ENCODE assay signal across 15 cellular contexts in genomic region chr11:1053121-1053901, GRCh38. TPM values are rescaled to one million over a fixed set of nuclear protein-coding genes. Genes with fewer than 3 reads are reported as not detected.
DNase-seq lines count a peak whose midpoint lies in the region; ATAC-seq and TF ChIP-seq lines count a peak whose summit lies in the region.
"Had no signal": no experiment of that assay in that cellular context is flagged by ENCODE, and none has a peak within 500 bp of the region (broad histone marks: within the 10 kb centered on the region; RNA-seq: fewer than 3 reads in every experiment).

No MANE protein-coding gene starts in this region.

- peak overlapping the region; percentile 91 for H3K4me2 ChIP-seq in BLaER1
- H3K4me2 ChIP-seq in neuronal stem cell (ENCODE audit: insufficient read depth, low read length, poor library complexity, severe bottlenecking): no peak overlapping the region

- no peaks in the 10 kb centered on the region for H3K36me3 Mint-ChIP-seq in HFFc6 (ENCODE audit: low read depth)
- H3K36me3 Mint-ChIP-seq in stimulated activated memory B cell treated with anti-CD40 and anti-IgM and Interleukin-4, amounts not matched to agents 10 μg/mL and 1 μg/mL and 100 μg/mL, for 72 hours: no peaks in the 10 kb centered on the region
- H3K36me3 Mint-ChIP-seq: activated naive CD8-positive, alpha-beta T cell treated with anti-CD3 and anti-CD28 coated beads for 36 hours had no signal

- peak overlapping the region; percentile 57 for H3K18ac ChIP-seq in neuronal stem cell (ENCODE audit: low read length)

- peak overlapping the region; percentile 22 for H2BK5ac ChIP-seq in neuronal stem cell (ENCODE audit: low read length)

- H3K4me3 ChIP-seq in BLaER1 (no peak overlapping the region), choroid plexus epithelial cell (ENCODE audit: low read depth, low read length) (no peak overlapping the region), neuronal stem cell (ENCODE audit: low read length in 2 of 2) (no peak overlapping the region)

- H3K4me1 Mint-ChIP-seq in HFFc6 (ENCODE audit: low read depth): no peaks in the 10 kb centered on the region; the same call in 1 of the 2 replicates
- H3K4me1 Mint-ChIP-seq in stimulated activated memory B cell treated with anti-CD40 and anti-IgM and Interleukin-4, amounts not matched to agents 10 μg/mL and 1 μg/mL and 100 μg/mL, for 72 hours: peaks cover 7% of the 10 kb centered on the region

- H3K79me1 ChIP-seq in neuronal stem cell (ENCODE audit: low read depth, low read length): no peaks in the 10 kb centered on the region

- H3K23ac ChIP-seq in neuronal stem cell (ENCODE audit: low read depth, low read length, poor library complexity): peak overlapping the region; percentile 80

- DNase-seq in HFFc6 (no peak), choroid plexus epithelial cell (ENCODE audit: low read depth) (peak; percentile 35), neuronal stem cell (ENCODE audit: low spot score) (no peak), AG08396 (ENCODE audit: low spot score) (no peak)
- DNase-seq: activated CD4-positive, CD25-positive, alpha-beta regulatory T cell; activated naive CD8-positive, alpha-beta T cell treated with anti-CD3 and anti-CD28 coated beads for 36 hours; central memory CD4-positive, alpha-beta T cell; DND-41; foreskin keratinocyte; Karpas-422 had no signal

- peaks cover 88% of the 10 kb centered on the region for H3K4me1 ChIP-seq in BLaER1
- H3K4me1 ChIP-seq in neuronal stem cell (ENCODE audit: control insufficient read depth in 2 of 2, insufficient read depth in 1 of 2, low read depth in 1 of 2, low read length in 2 of 2): peaks cover 0 to 8% of the 10 kb centered on the region in 2 donors
- H3K4me1 ChIP-seq: foreskin keratinocyte had no signal

- H3K4ac ChIP-seq in neuronal stem cell (ENCODE audit: low read length): peak overlapping the region; percentile 89

- H2BK12ac ChIP-seq in neuronal stem cell (ENCODE audit: low read length): peak overlapping the region; percentile 75

- peaks cover 4% of the 10 kb centered on the region for H3K27me3 Mint-ChIP-seq in HFFc6 (ENCODE audit: insufficient read depth)
- peaks cover 79% of the 10 kb centered on the region for H3K27me3 Mint-ChIP-seq in stimulated activated memory B cell treated with anti-CD40 and anti-IgM and Interleukin-4, amounts not matched to agents 10 μg/mL and 1 μg/mL and 100 μg/mL, for 72 hours

- H4K20me1 ChIP-seq in BLaER1: no peaks in the 10 kb centered on the region

- H2BK120ac ChIP-seq in neuronal stem cell (ENCODE audit: low read depth, low read length): peak overlapping the region; percentile 87

- H3K27me3 ChIP-seq in BLaER1 (no peaks in the 10 kb centered on the region), neuronal stem cell (ENCODE audit: control insufficient read depth in 3 of 3, insufficient read depth in 3 of 3, low read depth in 1 of 3, low read length in 3 of 3) (peaks cover 0 to 28% (median 0%) of the 10 kb centered on the region in 3 experiments)

- no peaks in the 10 kb centered on the region for H3K9me3 Mint-ChIP-seq in HFFc6
- H3K9me3 Mint-ChIP-seq in stimulated activated memory B cell treated with anti-CD40 and anti-IgM and Interleukin-4, amounts not matched to agents 10 μg/mL and 1 μg/mL and 100 μg/mL, for 72 hours: no peaks in the 10 kb centered on the region
- H3K9me3 Mint-ChIP-seq: activated naive CD8-positive, alpha-beta T cell treated with anti-CD3 and anti-CD28 coated beads for 36 hours had no signal

- H3K14ac ChIP-seq in neuronal stem cell (ENCODE audit: low read length): peak overlapping the region; percentile 71

- H4K8ac ChIP-seq in neuronal stem cell (ENCODE audit: low read depth, low read length): no peak overlapping the region

- no CpG with 5 or more reads among the region's 25 CpGs for whole genome bisulfite sequencing in neuronal stem cell (ENCODE audit: extremely low coverage in 2 of 2, insufficient read length in 2 of 2, insufficient replicate concordance in 1 of 2), 2 donors

- no peak overlapping the region for H4K91ac ChIP-seq in neuronal stem cell (ENCODE audit: low read depth, low read length, poor library complexity)

- H3K27ac ChIP-seq in BLaER1 (no peak overlapping the region), neuronal stem cell (replicated peaks; ENCODE audit: low read length) (no peak overlapping the region)
- H3K27ac ChIP-seq: foreskin keratinocyte had no signal

- H3K36me3 ChIP-seq in BLaER1: no peaks in the 10 kb centered on the region
- H3K36me3 ChIP-seq in neuronal stem cell (replicated peaks in 1 of 2; ENCODE audit: control insufficient read depth in 2 of 2, insufficient read depth in 2 of 2, low read length in 2 of 2): no peaks in the 10 kb centered on the region

- no peak overlapping the region for H3K4me3 Mint-ChIP-seq in HFFc6
- H3K4me3 Mint-ChIP-seq in stimulated activated memory B cell treated with anti-CD40 and anti-IgM and Interleukin-4, amounts not matched to agents 10 μg/mL and 1 μg/mL and 100 μg/mL, for 72 hours: no peak overlapping the region
- H3K4me3 Mint-ChIP-seq: activated naive CD8-positive, alpha-beta T cell treated with anti-CD3 and anti-CD28 coated beads for 36 hours had no signal

- H2AK5ac ChIP-seq in neuronal stem cell (ENCODE audit: low read depth, low read length): peak overlapping the region; percentile 100

- H3K9ac ChIP-seq in BLaER1 (no peak overlapping the region), neuronal stem cell (ENCODE audit: low read depth, low read length, poor library complexity) (peak overlapping the region; percentile 12)

- no peak overlapping the region for H2AFZ ChIP-seq in neuronal stem cell (ENCODE audit: low read length)

- peak overlapping the region; percentile 98 for H2BK15ac ChIP-seq in neuronal stem cell (ENCODE audit: low read length)

- TF ChIP-seq CTCF in HFFc6 (IDR thresholded peaks at IDR 0.05): 0 out of 2 replicates have a peak, but pooled peaks have one; percentile 16
- peak; percentile 18 for TF ChIP-seq CTCF in choroid plexus epithelial cell (conservative IDR thresholded peaks at IDR 0.05; ENCODE audit: low read depth, low read length)

- ATAC-seq in GM21367 (IDR thresholded peaks at IDR 0.05; ENCODE audit: unreplicated experiment) (no peak), GM18511 (IDR thresholded peaks at IDR 0.05; ENCODE audit: unreplicated experiment) (no peak)
- no peak for ATAC-seq in stimulated activated memory B cell treated with anti-CD40 and anti-IgM and Interleukin-4, amounts not matched to agents 10 μg/mL and 1 μg/mL and 100 μg/mL, for 72 hours
- ATAC-seq: foreskin keratinocyte had no signal

- H3K27ac Mint-ChIP-seq in HFFc6: no peak overlapping the region
- H3K27ac Mint-ChIP-seq in stimulated activated memory B cell treated with anti-CD40 and anti-IgM and Interleukin-4, amounts not matched to agents 10 μg/mL and 1 μg/mL and 100 μg/mL, for 72 hours: no peak overlapping the region
- H3K27ac Mint-ChIP-seq: activated naive CD8-positive, alpha-beta T cell treated with anti-CD3 and anti-CD28 coated beads for 36 hours had no signal

- H3K9me3 ChIP-seq in BLaER1 (no peaks in the 10 kb centered on the region), neuronal stem cell (replicated peaks in 1 of 2; ENCODE audit: control insufficient read depth in 2 of 2, insufficient read depth in 1 of 2, low read depth in 1 of 2, low read length in 2 of 2) (no peaks in the 10 kb centered on the region)

RNA-seq across cellular contexts. Expression of gene MUC6, which starts 16.8 kb away (rescaled TPM):
- total RNA-seq in HFFc6 (2021; fragmentation: NEBNext Ultra II Directional; extraction: Animal tissue kit (Norgen Biotek cat#: 25700)): not detected
- polyA plus RNA-seq in neuronal stem cell (2013, experiment 1 of 2): not detected
- not detected for polyA plus RNA-seq in neuronal stem cell (2013, experiment 2 of 2)
- total RNA-seq: activated naive CD8-positive, alpha-beta T cell treated with anti-CD3 and anti-CD28 coated beads for 36 hours; foreskin keratinocyte; NCI-H460 had no signal
- polyA plus RNA-seq: foreskin keratinocyte had no signal

RNA-seq across cellular contexts. Expression of gene MUC2, which starts 21.4 kb away (rescaled TPM):
- total RNA-seq in HFFc6 (2021; fragmentation: NEBNext Ultra II Directional; extraction: Animal tissue kit (Norgen Biotek cat#: 25700)): under 1 TPM in 1 of 6 experiments, not detected in 5; 0.24 TPM
- polyA plus RNA-seq in neuronal stem cell (2013, experiment 1 of 2): not detected
- under 0.01 TPM for polyA plus RNA-seq in neuronal stem cell (2013, experiment 2 of 2)
- total RNA-seq: activated naive CD8-positive, alpha-beta T cell treated with anti-CD3 and anti-CD28 coated beads for 36 hours; foreskin keratinocyte; NCI-H460 had no signal
- polyA plus RNA-seq: foreskin keratinocyte had no signal
